Comparison of ENCODE assay signal across 11 cellular contexts in genomic region chr17:48465884-48466283, GRCh38. TPM values are rescaled to one million over a fixed set of nuclear protein-coding genes. Genes with fewer than 3 reads are reported as not detected.
"Had no signal": no experiment of that assay in that cellular context is flagged by ENCODE, and none has a peak within 500 bp of the region (broad histone marks: within the 10 kb centered on the region; RNA-seq: fewer than 3 reads in every experiment).

No MANE protein-coding gene starts in this region.

- H3K9ac ChIP-seq: GM23248 had no signal

- H3K4me2 ChIP-seq: GM23338 had no signal

- H3K4me3 ChIP-seq: GM23248, GM23338, HAP-1 had no signal

- H3K4me1 ChIP-seq: HAP-1 had no signal

- DNase-seq: GM23248, GOT3, H7, H9, HCEC 1CT, HFFc6 had no signal

- FAIRE-seq: H1, H54 had no signal

- H2AFZ ChIP-seq: GM23248, GM23338 had no signal

- ATAC-seq: GM23338 had no signal

- H3K36me3 ChIP-seq: HAP-1 had no signal

- H3K9me3 ChIP-seq: HAP-1 had no signal

- H3K27ac ChIP-seq: GM23248 had no signal

RNA-seq across cellular contexts. Expression of gene SKAP1, which starts 35.9 kb away (rescaled TPM):
- total RNA-seq: GM23248, GM23338, H1, H4, H7, H9, HFFc6 had no signal
- polyA plus RNA-seq: GM23248, H1 had no signal
